In genomic region chr1:145886390-145886789, GRCh38 we compare ENCODE assay signal across 6 cellular contexts. TPM values are rescaled to one million over a fixed set of nuclear protein-coding genes. Genes with fewer than 3 reads are reported as not detected.
DNase-seq lines count a peak whose midpoint lies in the region; ATAC-seq lines count a peak whose summit lies in the region.

No MANE protein-coding gene starts in this region.

- H3K36me3 Mint-ChIP-seq in activated naive CD4-positive, alpha-beta T cell treated with anti-CD3 and anti-CD28 coated beads, Interleukin-2, amount 50 U/mL, for 24 hours = no peaks in the 10 kb centered on the region

- 42 to 46% methylated on average over 11 of the region's 11 CpGs for WGBS in aorta, 2 donors

- intact Hi-C loops in aorta (cut with DNase I) = no loop called here

- peak overlapping the region; percentile 83; the same call in 1 of the 2 replicates for H3K4me3 ChIP-seq in iPS-18c (ENCODE audit: insufficient read depth, low read depth, low read length)
- peak overlapping the region; percentile 42 to 87 for H3K4me3 ChIP-seq in aorta (ENCODE audit: low read length in 2 of 2)

- no peaks in the 10 kb centered on the region for H3K9me3 ChIP-seq in iPS-18c (ENCODE audit: control insufficient read depth, insufficient read depth, low read length)
- no peaks in the 10 kb centered on the region for H3K9me3 ChIP-seq in aorta (ENCODE audit: control insufficient read depth, low read length)

- no peak overlapping the region for H3K27ac ChIP-seq in aorta (ENCODE audit: low read depth in 1 of 2, low read length in 2 of 2)

- peak overlapping the region; percentile 80 for H3K4me3 Mint-ChIP-seq in activated naive CD4-positive, alpha-beta T cell treated with anti-CD3 and anti-CD28 coated beads, Interleukin-2, amount 50 U/mL, for 24 hours

- no peak for DNase-seq in activated naive CD4-positive, alpha-beta T cell treated with anti-CD3 and anti-CD28 coated beads, Interleukin-2, amount 50 U/mL, for 16 hours
- no peak for DNase-seq in aorta

- H3K27me3 Mint-ChIP-seq in activated naive CD4-positive, alpha-beta T cell treated with anti-CD3 and anti-CD28 coated beads, Interleukin-2, amount 50 U/mL, for 24 hours = peaks cover 13% of the 10 kb centered on the region

- no peak overlapping the region for H3K27ac Mint-ChIP-seq in activated naive CD4-positive, alpha-beta T cell treated with anti-CD3 and anti-CD28 coated beads, Interleukin-2, amount 50 U/mL, for 24 hours

- peaks cover 0 to 4% of the 10 kb centered on the region in 2 donors for H3K4me1 ChIP-seq in aorta (ENCODE audit: control insufficient read depth in 1 of 2, insufficient read depth in 2 of 2, low read length in 2 of 2)

- peak; percentile 21 for ATAC-seq in aorta (ENCODE audit: low FRiP score)
- no peak for ATAC-seq in HG02852 (IDR thresholded peaks at IDR 0.05; ENCODE audit: unreplicated experiment)
- no peak for ATAC-seq in HG02588 (IDR thresholded peaks at IDR 0.05; ENCODE audit: unreplicated experiment)

- no peaks in the 10 kb centered on the region for H3K36me3 ChIP-seq in aorta (ENCODE audit: control insufficient read depth in 1 of 2, insufficient read depth in 2 of 2, low read length in 1 of 2)

- H3K9me3 Mint-ChIP-seq in activated naive CD4-positive, alpha-beta T cell treated with anti-CD3 and anti-CD28 coated beads, Interleukin-2, amount 50 U/mL, for 24 hours = no peaks in the 10 kb centered on the region

- no peaks in the 10 kb centered on the region for H3K27me3 ChIP-seq in aorta (ENCODE audit: control insufficient read depth in 1 of 2, insufficient read depth in 2 of 2, low read length in 1 of 2)

- H3K4me1 Mint-ChIP-seq in activated naive CD4-positive, alpha-beta T cell treated with anti-CD3 and anti-CD28 coated beads, Interleukin-2, amount 50 U/mL, for 24 hours = peaks cover 13% of the 10 kb centered on the region

RNA-seq across cellular contexts. Expression of gene ANKRD35, which starts 0.7 kb away (rescaled TPM):
- 1 to 10 TPM; 3.8 to 7.2 TPM for total RNA-seq in aorta
- polyA plus RNA-seq in aorta = 10 to 100 TPM in 1 of 2 donors, 1 to 10 TPM in 1; 8.4 to 23.6 TPM

RNA-seq across cellular contexts. Expression of gene ITGA10, which starts 23.5 kb away (rescaled TPM):
- 100 to 1,000 TPM in 1 of 2 donors, 10 to 100 TPM in 1; 74.6 to 123 TPM for total RNA-seq in aorta
- 100 to 1,000 TPM in 1 of 2 donors, 1 to 10 TPM in 1; 7.6 to 296 TPM for polyA plus RNA-seq in aorta

RNA-seq across cellular contexts. Expression of gene PIAS3, which starts 27.5 kb away (rescaled TPM):
- 10 to 100 TPM; 44.5 to 60.6 TPM for total RNA-seq in aorta
- polyA plus RNA-seq in aorta = 10 to 100 TPM; 12.3 to 81.7 TPM

RNA-seq across cellular contexts. Expression of gene PEX11B, which starts 32.1 kb away (rescaled TPM):
- 10 to 100 TPM; 14.9 to 20.6 TPM for total RNA-seq in aorta
- polyA plus RNA-seq in aorta = 10 to 100 TPM; 10.0 to 18.2 TPM

RNA-seq across cellular contexts. Expression of gene RBM8A, which starts 40.9 kb away (rescaled TPM):
- 10 to 100 TPM; 81.2 to 84.5 TPM for total RNA-seq in aorta
- polyA plus RNA-seq in aorta = 10 to 100 TPM; 42.6 to 74.1 TPM
